40 cellular contexts compared by ENCODE assay signal in the genomic region with DNA sequence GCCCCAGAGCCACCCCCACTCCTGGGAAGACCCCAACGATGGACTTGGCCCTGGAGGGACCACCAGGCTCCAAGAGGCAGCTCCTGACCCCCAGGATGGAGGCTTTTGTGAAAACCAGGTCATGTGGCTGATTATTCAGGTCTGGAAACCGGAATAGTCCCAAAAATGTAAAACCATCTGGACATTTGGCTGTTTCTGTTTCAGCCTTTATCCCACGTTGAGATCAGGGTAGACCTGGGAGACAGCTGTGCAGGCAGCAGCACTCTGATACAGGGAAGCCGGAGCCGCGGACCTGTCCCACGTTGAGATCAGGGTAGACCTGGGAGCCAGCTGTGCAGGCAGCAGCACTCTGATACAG. TPM values are rescaled to one million over a fixed set of nuclear protein-coding genes. Genes with fewer than 3 reads are reported as not detected.
"Had no signal": no experiment of that assay in that cellular context is flagged by ENCODE, and none has a peak within 500 bp of the region (broad histone marks: within the 10 kb centered on the region; RNA-seq: fewer than 3 reads in every experiment).

No MANE protein-coding gene starts in this region.

- DNase-seq: activated effector memory CD4-positive, alpha-beta T cell treated with anti-CD3 and anti-CD28 coated beads, Interleukin-2, amount 50 U/mL, for 16 hours; activated effector memory CD4-positive, alpha-beta T cell treated with Interleukin-2 at 50 U/mL for 16 hours; activated gamma-delta T cell; activated gamma-delta T cell treated with Interleukin-2 at 50 U/mL for 16 hours; activated naive CD4-positive, alpha-beta T cell; activated naive CD4-positive, alpha-beta T cell treated with anti-CD3 and anti-CD28 coated beads for 36 hours; activated naive CD4-positive, alpha-beta T cell treated with anti-CD3 and anti-CD28 coated beads, Interleukin-2, amount 10 ng/mL, durations not matched to agents 7 days and 5 days; activated naive CD4-positive, alpha-beta T cell treated with anti-CD3 and anti-CD28 coated beads, Interleukin-2, amount 50 U/mL, for 16 hours; activated naive CD4-positive, alpha-beta T cell treated with Interleukin-2 at 50 U/mL for 16 hours; activated naive CD8-positive, alpha-beta T cell treated with anti-CD3 and anti-CD28 coated beads for 36 hours; activated naive CD8-positive, alpha-beta T cell treated with anti-CD3 and anti-CD28 coated beads, Interleukin-2, amount 10 ng/mL, durations not matched to agents 7 days and 5 days; activated naive CD8-positive, alpha-beta T cell treated with anti-CD3 and anti-CD28 coated beads, Interleukin-2, amount 50 U/mL, for 24 hours; activated T-cell treated with anti-CD3 and anti-CD28 coated beads, Interleukin-2, amount 50 U/mL, for 1 hour; activated T-cell treated with anti-CD3 and anti-CD28 coated beads, Interleukin-2, amount 50 U/mL, for 24 hours; activated T-cell treated with anti-CD3 and anti-CD28 coated beads, Interleukin-2, amount 50 U/mL, for 4 hours; activated T-cell treated with anti-CD3 and anti-CD28 coated beads, Interleukin-2, amount 50 U/mL, for 48 hours; activated T-cell treated with anti-CD3 and anti-CD28 coated beads, Interleukin-2, amount 50 U/mL, for 72 hours; adrenal gland; amniotic stem cell; amygdala; anterior cingulate cortex; aorta; body of pancreas; brain microvascular endothelial cell; central memory CD4-positive, alpha-beta T cell; cerebellar nuclear complex had no signal

- H3K27me3 Mint-ChIP-seq: activated naive CD4-positive, alpha-beta T cell treated with anti-CD3 and anti-CD28 coated beads, Interleukin-2, amount 10 ng/mL, durations not matched to agents 7 days and 5 days; activated naive CD8-positive, alpha-beta T cell treated with anti-CD3 and anti-CD28 coated beads, Interleukin-2, amount 10 ng/mL, durations not matched to agents 7 days and 5 days; brain had no signal

- H3K4me3 ChIP-seq: adrenal gland, ascending aorta, body of pancreas, breast epithelium, cardiac muscle cell had no signal

- H3K36me3 ChIP-seq: adrenal gland, ascending aorta, brain microvascular endothelial cell, breast epithelium, cardiac muscle cell had no signal

- H3K9me3 Mint-ChIP-seq: activated naive CD4-positive, alpha-beta T cell treated with anti-CD3 and anti-CD28 coated beads for 36 hours; activated naive CD4-positive, alpha-beta T cell treated with anti-CD3 and anti-CD28 coated beads, Interleukin-2, amount 10 ng/mL, durations not matched to agents 7 days and 5 days; activated naive CD4-positive, alpha-beta T cell treated with anti-CD3 and anti-CD28 coated beads, Interleukin-2, amount 50 U/mL, for 24 hours; activated naive CD4-positive, alpha-beta T cell treated with anti-CD3 and anti-CD28 coated beads, Interleukin-2, amount 50 U/mL, for 72 hours; activated naive CD8-positive, alpha-beta T cell treated with anti-CD3 and anti-CD28 coated beads for 36 hours; activated naive CD8-positive, alpha-beta T cell treated with anti-CD3 and anti-CD28 coated beads, Interleukin-2, amount 10 ng/mL, durations not matched to agents 7 days and 5 days; activated naive CD8-positive, alpha-beta T cell treated with anti-CD3 and anti-CD28 coated beads, Interleukin-2, amount 50 U/mL, for 24 hours; activated T-cell treated with anti-CD3 and anti-CD28 coated beads, Interleukin-2, amount 50 U/mL, for 24 hours; activated T-cell treated with anti-CD3 and anti-CD28 coated beads, Interleukin-2, amount 50 U/mL, for 4 hours; activated T-cell treated with anti-CD3 and anti-CD28 coated beads, Interleukin-2, amount 50 U/mL, for 72 hours; activated T-helper 1 cell treated with anti-CD3 and anti-CD28 coated beads, Interleukin-12 subunit alpha, Interleukin-12 subunit beta, Interleukin-2, Interleukin-4 antibody, amounts not matched to agents 30 ng/mL and 10 ng/mL and 1 ng/mL, durations not matched to agents 14 hours and 24 hours and 36 hours; activated T-helper 17 cell treated with anti-CD3 and anti-CD28 coated beads, Interleukin-2, amount 50 U/mL, for 72 hours; activated T-helper 2 cell treated with anti-CD3 and anti-CD28 coated beads, Interferon-gamma antibody, Interleukin-2, Interleukin-4, amounts not matched to agents 10 μg/mL and 5 μg/mL and 100 μg/mL, durations not matched to agents 14 hours and 24 hours and 36 hours; central memory CD8-positive, alpha-beta T cell had no signal

- H3K4me1 Mint-ChIP-seq: activated naive CD4-positive, alpha-beta T cell treated with anti-CD3 and anti-CD28 coated beads, Interleukin-2, amount 10 ng/mL, durations not matched to agents 7 days and 5 days; activated naive CD4-positive, alpha-beta T cell treated with anti-CD3 and anti-CD28 coated beads, Interleukin-2, amount 50 U/mL, for 24 hours; activated naive CD8-positive, alpha-beta T cell treated with anti-CD3 and anti-CD28 coated beads for 36 hours; activated naive CD8-positive, alpha-beta T cell treated with anti-CD3 and anti-CD28 coated beads, Interleukin-2, amount 10 ng/mL, durations not matched to agents 7 days and 5 days; activated naive CD8-positive, alpha-beta T cell treated with anti-CD3 and anti-CD28 coated beads, Interleukin-2, amount 50 U/mL, for 24 hours; activated T-helper 17 cell treated with anti-CD3 and anti-CD28 coated beads, Interleukin-2, amount 50 U/mL, for 72 hours; central memory CD8-positive, alpha-beta T cell had no signal

- H3K27ac ChIP-seq: adrenal gland, ascending aorta, body of pancreas, brain microvascular endothelial cell, breast epithelium, cardiac muscle cell had no signal

- H3K4me3 Mint-ChIP-seq: activated naive CD4-positive, alpha-beta T cell treated with anti-CD3 and anti-CD28 coated beads for 36 hours; activated naive CD4-positive, alpha-beta T cell treated with anti-CD3 and anti-CD28 coated beads, Interleukin-2, amount 10 ng/mL, durations not matched to agents 7 days and 5 days; activated naive CD4-positive, alpha-beta T cell treated with anti-CD3 and anti-CD28 coated beads, Interleukin-2, amount 50 U/mL, for 24 hours; activated naive CD8-positive, alpha-beta T cell; activated naive CD8-positive, alpha-beta T cell treated with anti-CD3 and anti-CD28 coated beads for 36 hours; activated naive CD8-positive, alpha-beta T cell treated with anti-CD3 and anti-CD28 coated beads, Interleukin-2, amount 10 ng/mL, durations not matched to agents 7 days and 5 days; activated naive CD8-positive, alpha-beta T cell treated with anti-CD3 and anti-CD28 coated beads, Interleukin-2, amount 50 U/mL, for 24 hours; activated T-cell treated with anti-CD3 and anti-CD28 coated beads, Interleukin-2, amount 50 U/mL, for 24 hours; activated T-cell treated with anti-CD3 and anti-CD28 coated beads, Interleukin-2, amount 50 U/mL, for 4 hours; activated T-cell treated with anti-CD3 and anti-CD28 coated beads, Interleukin-2, amount 50 U/mL, for 72 hours; activated T-helper 1 cell treated with anti-CD3 and anti-CD28 coated beads, Interleukin-12 subunit alpha, Interleukin-12 subunit beta, Interleukin-2, Interleukin-4 antibody, amounts not matched to agents 30 ng/mL and 10 ng/mL and 1 ng/mL, durations not matched to agents 14 hours and 24 hours and 36 hours; activated T-helper 17 cell treated with anti-CD3 and anti-CD28 coated beads, Interleukin-2, amount 50 U/mL, for 72 hours; brain; central memory CD8-positive, alpha-beta T cell had no signal

- ATAC-seq: activated naive CD4-positive, alpha-beta T cell treated with anti-CD3 and anti-CD28 coated beads, Interleukin-2, amount 50 U/mL, for 72 hours; activated naive CD8-positive, alpha-beta T cell treated with anti-CD3 and anti-CD28 coated beads, Interleukin-2, amount 50 U/mL, for 24 hours; activated T-cell treated with anti-CD3 and anti-CD28 coated beads, Interleukin-2, amount 50 U/mL, for 4 hours; activated T-cell treated with anti-CD3 and anti-CD28 coated beads, Interleukin-2, amount 50 U/mL, for 72 hours; activated T-helper 17 cell treated with anti-CD3 and anti-CD28 coated beads, Interleukin-2, amount 50 U/mL, for 72 hours; body of pancreas had no signal

- H3K27me3 ChIP-seq: ascending aorta, body of pancreas, brain microvascular endothelial cell had no signal

- H3K36me3 Mint-ChIP-seq: activated naive CD4-positive, alpha-beta T cell treated with anti-CD3 and anti-CD28 coated beads, Interleukin-2, amount 10 ng/mL, durations not matched to agents 7 days and 5 days; activated naive CD4-positive, alpha-beta T cell treated with anti-CD3 and anti-CD28 coated beads, Interleukin-2, amount 50 U/mL, for 24 hours; activated naive CD4-positive, alpha-beta T cell treated with anti-CD3 and anti-CD28 coated beads, Interleukin-2, amount 50 U/mL, for 72 hours; activated naive CD8-positive, alpha-beta T cell; activated naive CD8-positive, alpha-beta T cell treated with anti-CD3 and anti-CD28 coated beads for 36 hours; activated naive CD8-positive, alpha-beta T cell treated with anti-CD3 and anti-CD28 coated beads, Interleukin-2, amount 10 ng/mL, durations not matched to agents 7 days and 5 days; brain had no signal

- H3K27ac Mint-ChIP-seq: activated naive CD4-positive, alpha-beta T cell treated with anti-CD3 and anti-CD28 coated beads for 36 hours; activated naive CD4-positive, alpha-beta T cell treated with anti-CD3 and anti-CD28 coated beads, Interleukin-2, amount 10 ng/mL, durations not matched to agents 7 days and 5 days; activated naive CD4-positive, alpha-beta T cell treated with anti-CD3 and anti-CD28 coated beads, Interleukin-2, amount 50 U/mL, for 24 hours; activated naive CD4-positive, alpha-beta T cell treated with anti-CD3 and anti-CD28 coated beads, Interleukin-2, amount 50 U/mL, for 72 hours; activated naive CD8-positive, alpha-beta T cell; activated naive CD8-positive, alpha-beta T cell treated with anti-CD3 and anti-CD28 coated beads for 36 hours; activated naive CD8-positive, alpha-beta T cell treated with anti-CD3 and anti-CD28 coated beads, Interleukin-2, amount 10 ng/mL, durations not matched to agents 7 days and 5 days; activated naive CD8-positive, alpha-beta T cell treated with anti-CD3 and anti-CD28 coated beads, Interleukin-2, amount 50 U/mL, for 24 hours; activated T-cell treated with anti-CD3 and anti-CD28 coated beads, Interleukin-2, amount 50 U/mL, for 24 hours; activated T-cell treated with anti-CD3 and anti-CD28 coated beads, Interleukin-2, amount 50 U/mL, for 72 hours; activated T-helper 1 cell treated with anti-CD3 and anti-CD28 coated beads, Interleukin-12 subunit alpha, Interleukin-12 subunit beta, Interleukin-2, Interleukin-4 antibody, amounts not matched to agents 30 ng/mL and 10 ng/mL and 1 ng/mL, durations not matched to agents 14 hours and 24 hours and 36 hours; activated T-helper 17 cell treated with anti-CD3 and anti-CD28 coated beads, Interleukin-2, amount 50 U/mL, for 72 hours; activated T-helper 2 cell treated with anti-CD3 and anti-CD28 coated beads, Interferon-gamma antibody, Interleukin-2, Interleukin-4, amounts not matched to agents 10 μg/mL and 5 μg/mL and 100 μg/mL, durations not matched to agents 14 hours and 24 hours and 36 hours; brain had no signal

- H3K4me1 ChIP-seq: adrenal gland, ascending aorta, body of pancreas, breast epithelium had no signal

- H3K9me3 ChIP-seq: adrenal gland, ascending aorta, body of pancreas, breast epithelium had no signal

RNA-seq across cellular contexts. Expression of gene ADGRA1, which starts 7.1 kb away (rescaled TPM):
- total RNA-seq: activated naive CD4-positive, alpha-beta T cell treated with anti-CD3 and anti-CD28 coated beads for 36 hours; activated naive CD4-positive, alpha-beta T cell treated with anti-CD3 and anti-CD28 coated beads, Interleukin-2, amount 50 U/mL, for 72 hours; activated naive CD8-positive, alpha-beta T cell treated with anti-CD3 and anti-CD28 coated beads for 36 hours; activated naive CD8-positive, alpha-beta T cell treated with anti-CD3 and anti-CD28 coated beads, Interleukin-2, amount 10 ng/mL, durations not matched to agents 7 days and 5 days; activated T-cell treated with anti-CD3 and anti-CD28 coated beads, Interleukin-2, amount 50 U/mL, for 4 hours; activated T-cell treated with anti-CD3 and anti-CD28 coated beads, Interleukin-2, amount 50 U/mL, for 72 hours; activated T-helper 1 cell treated with anti-CD3 and anti-CD28 coated beads, Interleukin-12 subunit alpha, Interleukin-12 subunit beta, Interleukin-2, Interleukin-4 antibody, amounts not matched to agents 30 ng/mL and 10 ng/mL and 1 ng/mL, durations not matched to agents 14 hours and 24 hours and 36 hours; activated T-helper 17 cell treated with anti-CD3 and anti-CD28 coated beads, Interleukin-2, amount 50 U/mL, for 72 hours; activated T-helper 2 cell treated with anti-CD3 and anti-CD28 coated beads, Interferon-gamma antibody, Interleukin-2, Interleukin-4, amounts not matched to agents 10 μg/mL and 5 μg/mL and 100 μg/mL, durations not matched to agents 14 hours and 24 hours and 36 hours; aorta; ascending aorta; astrocyte; bronchial epithelial cell; chondrocyte had no signal
